2 cellular contexts compared by ENCODE assay signal in genomic region chr12:50240096-50240791, GRCh38.
TF ChIP-seq lines count a peak whose summit lies in the region.

No MANE protein-coding gene starts in this region.

TF ChIP-seq in WTC11, 78 proteins besides CTCF, POLR2A, EP300 and RAD21 (continued from another document and continues in another):
- TF ChIP-seq, protein P1, sequence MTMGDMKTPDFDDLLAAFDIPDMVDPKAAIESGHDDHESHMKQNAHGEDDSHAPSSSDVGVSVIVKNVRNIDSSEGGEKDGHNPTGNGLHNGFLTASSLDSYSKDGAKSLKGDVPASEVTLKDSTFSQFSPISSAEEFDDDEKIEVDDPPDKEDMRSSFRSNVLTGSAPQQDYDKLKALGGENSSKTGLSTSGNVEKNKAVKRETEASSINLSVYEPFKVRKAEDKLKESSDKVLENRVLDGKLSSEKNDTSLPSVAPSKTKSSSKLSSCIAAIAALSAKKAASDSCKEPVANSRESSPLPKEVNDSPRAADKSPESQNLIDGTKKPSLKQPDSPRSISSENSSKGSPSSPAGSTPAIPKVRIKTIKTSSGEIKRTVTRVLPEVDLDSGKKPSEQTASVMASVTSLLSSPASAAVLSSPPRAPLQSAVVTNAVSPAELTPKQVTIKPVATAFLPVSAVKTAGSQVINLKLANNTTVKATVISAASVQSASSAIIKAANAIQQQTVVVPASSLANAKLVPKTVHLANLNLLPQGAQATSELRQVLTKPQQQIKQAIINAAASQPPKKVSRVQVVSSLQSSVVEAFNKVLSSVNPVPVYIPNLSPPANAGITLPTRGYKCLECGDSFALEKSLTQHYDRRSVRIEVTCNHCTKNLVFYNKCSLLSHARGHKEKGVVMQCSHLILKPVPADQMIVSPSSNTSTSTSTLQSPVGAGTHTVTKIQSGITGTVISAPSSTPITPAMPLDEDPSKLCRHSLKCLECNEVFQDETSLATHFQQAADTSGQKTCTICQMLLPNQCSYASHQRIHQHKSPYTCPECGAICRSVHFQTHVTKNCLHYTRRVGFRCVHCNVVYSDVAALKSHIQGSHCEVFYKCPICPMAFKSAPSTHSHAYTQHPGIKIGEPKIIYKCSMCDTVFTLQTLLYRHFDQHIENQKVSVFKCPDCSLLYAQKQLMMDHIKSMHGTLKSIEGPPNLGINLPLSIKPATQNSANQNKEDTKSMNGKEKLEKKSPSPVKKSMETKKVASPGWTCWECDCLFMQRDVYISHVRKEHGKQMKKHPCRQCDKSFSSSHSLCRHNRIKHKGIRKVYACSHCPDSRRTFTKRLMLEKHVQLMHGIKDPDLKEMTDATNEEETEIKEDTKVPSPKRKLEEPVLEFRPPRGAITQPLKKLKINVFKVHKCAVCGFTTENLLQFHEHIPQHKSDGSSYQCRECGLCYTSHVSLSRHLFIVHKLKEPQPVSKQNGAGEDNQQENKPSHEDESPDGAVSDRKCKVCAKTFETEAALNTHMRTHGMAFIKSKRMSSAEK (CRISPR knock-in tag; IDR thresholded peaks at IDR 0.05; ENCODE audit: borderline replicate concordance), result no peak
- no peak for TF ChIP-seq ZNF232 (CRISPR knock-in tag; IDR thresholded peaks at IDR 0.05)
- no peak for TF ChIP-seq ZNF396 (CRISPR knock-in tag; IDR thresholded peaks at IDR 0.05; ENCODE audit: borderline replicate concordance)
- no peak for TF ChIP-seq ZNF423 (CRISPR knock-in tag; IDR thresholded peaks at IDR 0.05)
- TF ChIP-seq ZSCAN18 (CRISPR knock-in tag; IDR thresholded peaks at IDR 0.05), result no peak
- no peak for TF ChIP-seq NFYB (CRISPR knock-in tag; conservative IDR thresholded peaks at IDR 0.05; ENCODE audit: low read depth)
- TF ChIP-seq STAT6 (CRISPR knock-in tag; conservative IDR thresholded peaks at IDR 0.05; ENCODE audit: low read depth), result no peak
- TF ChIP-seq ATF2 (CRISPR knock-in tag; IDR thresholded peaks at IDR 0.05; ENCODE audit: borderline replicate concordance, low read depth), result no peak
- TF ChIP-seq ESRRA (CRISPR knock-in tag; IDR thresholded peaks at IDR 0.05; ENCODE audit: borderline replicate concordance), result no peak

TF ChIP-seq in GM23338, 12 proteins besides CTCF, POLR2A, EP300 and RAD21 (continued from another document):
- TF ChIP-seq, protein P2, sequence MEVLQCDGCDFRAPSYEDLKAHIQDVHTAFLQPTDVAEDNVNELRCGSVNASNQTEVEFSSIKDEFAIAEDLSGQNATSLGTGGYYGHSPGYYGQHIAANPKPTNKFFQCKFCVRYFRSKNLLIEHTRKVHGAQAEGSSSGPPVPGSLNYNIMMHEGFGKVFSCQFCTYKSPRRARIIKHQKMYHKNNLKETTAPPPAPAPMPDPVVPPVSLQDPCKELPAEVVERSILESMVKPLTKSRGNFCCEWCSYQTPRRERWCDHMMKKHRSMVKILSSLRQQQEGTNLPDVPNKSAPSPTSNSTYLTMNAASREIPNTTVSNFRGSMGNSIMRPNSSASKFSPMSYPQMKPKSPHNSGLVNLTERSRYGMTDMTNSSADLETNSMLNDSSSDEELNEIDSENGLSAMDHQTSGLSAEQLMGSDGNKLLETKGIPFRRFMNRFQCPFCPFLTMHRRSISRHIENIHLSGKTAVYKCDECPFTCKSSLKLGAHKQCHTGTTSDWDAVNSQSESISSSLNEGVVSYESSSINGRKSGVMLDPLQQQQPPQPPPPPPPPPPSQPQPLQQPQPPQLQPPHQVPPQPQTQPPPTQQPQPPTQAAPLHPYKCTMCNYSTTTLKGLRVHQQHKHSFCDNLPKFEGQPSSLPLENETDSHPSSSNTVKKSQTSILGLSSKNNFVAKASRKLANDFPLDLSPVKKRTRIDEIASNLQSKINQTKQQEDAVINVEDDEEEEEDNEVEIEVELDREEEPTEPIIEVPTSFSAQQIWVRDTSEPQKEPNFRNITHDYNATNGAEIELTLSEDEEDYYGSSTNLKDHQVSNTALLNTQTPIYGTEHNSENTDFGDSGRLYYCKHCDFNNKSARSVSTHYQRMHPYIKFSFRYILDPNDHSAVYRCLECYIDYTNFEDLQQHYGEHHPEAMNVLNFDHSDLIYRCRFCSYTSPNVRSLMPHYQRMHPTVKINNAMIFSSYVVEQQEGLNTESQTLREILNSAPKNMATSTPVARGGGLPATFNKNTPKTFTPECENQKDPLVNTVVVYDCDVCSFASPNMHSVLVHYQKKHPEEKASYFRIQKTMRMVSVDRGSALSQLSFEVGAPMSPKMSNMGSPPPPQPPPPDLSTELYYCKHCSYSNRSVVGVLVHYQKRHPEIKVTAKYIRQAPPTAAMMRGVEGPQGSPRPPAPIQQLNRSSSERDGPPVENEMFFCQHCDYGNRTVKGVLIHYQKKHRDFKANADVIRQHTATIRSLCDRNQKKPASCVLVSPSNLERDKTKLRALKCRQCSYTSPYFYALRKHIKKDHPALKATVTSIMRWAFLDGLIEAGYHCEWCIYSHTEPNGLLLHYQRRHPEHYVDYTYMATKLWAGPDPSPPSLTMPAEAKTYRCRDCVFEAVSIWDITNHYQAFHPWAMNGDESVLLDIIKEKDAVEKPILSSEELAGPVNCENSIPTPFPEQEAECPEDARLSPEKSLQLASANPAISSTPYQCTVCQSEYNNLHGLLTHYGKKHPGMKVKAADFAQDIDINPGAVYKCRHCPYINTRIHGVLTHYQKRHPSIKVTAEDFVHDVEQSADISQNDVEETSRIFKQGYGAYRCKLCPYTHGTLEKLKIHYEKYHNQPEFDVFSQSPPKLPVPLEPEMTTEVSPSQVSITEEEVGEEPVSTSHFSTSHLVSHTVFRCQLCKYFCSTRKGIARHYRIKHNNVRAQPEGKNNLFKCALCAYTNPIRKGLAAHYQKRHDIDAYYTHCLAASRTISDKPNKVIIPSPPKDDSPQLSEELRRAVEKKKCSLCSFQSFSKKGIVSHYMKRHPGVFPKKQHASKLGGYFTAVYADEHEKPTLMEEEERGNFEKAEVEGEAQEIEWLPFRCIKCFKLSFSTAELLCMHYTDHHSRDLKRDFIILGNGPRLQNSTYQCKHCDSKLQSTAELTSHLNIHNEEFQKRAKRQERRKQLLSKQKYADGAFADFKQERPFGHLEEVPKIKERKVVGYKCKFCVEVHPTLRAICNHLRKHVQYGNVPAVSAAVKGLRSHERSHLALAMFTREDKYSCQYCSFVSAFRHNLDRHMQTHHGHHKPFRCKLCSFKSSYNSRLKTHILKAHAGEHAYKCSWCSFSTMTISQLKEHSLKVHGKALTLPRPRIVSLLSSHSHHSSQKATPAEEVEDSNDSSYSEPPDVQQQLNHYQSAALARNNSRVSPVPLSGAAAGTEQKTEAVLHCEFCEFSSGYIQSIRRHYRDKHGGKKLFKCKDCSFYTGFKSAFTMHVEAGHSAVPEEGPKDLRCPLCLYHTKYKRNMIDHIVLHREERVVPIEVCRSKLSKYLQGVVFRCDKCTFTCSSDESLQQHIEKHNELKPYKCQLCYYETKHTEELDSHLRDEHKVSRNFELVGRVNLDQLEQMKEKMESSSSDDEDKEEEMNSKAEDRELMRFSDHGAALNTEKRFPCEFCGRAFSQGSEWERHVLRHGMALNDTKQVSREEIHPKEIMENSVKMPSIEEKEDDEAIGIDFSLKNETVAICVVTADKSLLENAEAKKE (CRISPR knock-in tag; IDR thresholded peaks at IDR 0.05), result no peak
- TF ChIP-seq EZH2 (IDR thresholded peaks at IDR 0.05; ENCODE audit: low read depth, unreplicated experiment), result no peak
- TF ChIP-seq NANOG (IDR thresholded peaks at IDR 0.05; ENCODE audit: borderline replicate concordance), result no peak
- no peak for TF ChIP-seq ZNF114 (CRISPR knock-in tag; IDR thresholded peaks at IDR 0.05)
- TF ChIP-seq, protein P3, sequence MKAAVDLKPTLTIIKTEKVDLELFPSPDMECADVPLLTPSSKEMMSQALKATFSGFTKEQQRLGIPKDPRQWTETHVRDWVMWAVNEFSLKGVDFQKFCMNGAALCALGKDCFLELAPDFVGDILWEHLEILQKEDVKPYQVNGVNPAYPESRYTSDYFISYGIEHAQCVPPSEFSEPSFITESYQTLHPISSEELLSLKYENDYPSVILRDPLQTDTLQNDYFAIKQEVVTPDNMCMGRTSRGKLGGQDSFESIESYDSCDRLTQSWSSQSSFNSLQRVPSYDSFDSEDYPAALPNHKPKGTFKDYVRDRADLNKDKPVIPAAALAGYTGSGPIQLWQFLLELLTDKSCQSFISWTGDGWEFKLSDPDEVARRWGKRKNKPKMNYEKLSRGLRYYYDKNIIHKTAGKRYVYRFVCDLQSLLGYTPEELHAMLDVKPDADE (IDR thresholded peaks at IDR 0.05), result no peak
- TF ChIP-seq POLR2AphosphoS5 (IDR thresholded peaks at IDR 0.05; ENCODE audit: low read depth), result no peak
- no peak for TF ChIP-seq EZH2phosphoT487 (IDR thresholded peaks at IDR 0.05; ENCODE audit: unreplicated experiment)
